In genomic region chr3:48696156-48696555, GRCh38 we compare ENCODE assay signal across 16 cellular contexts. TPM values are rescaled to one million over a fixed set of nuclear protein-coding genes. Genes with fewer than 3 reads are reported as not detected.
DNase-seq lines count a peak whose midpoint lies in the region; ATAC-seq and TF ChIP-seq lines count a peak whose summit lies in the region.
"Had no signal": no experiment of that assay in that cellular context is flagged by ENCODE, and none has a peak within 500 bp of the region (broad histone marks: within the 10 kb centered on the region; RNA-seq: fewer than 3 reads in every experiment).

No MANE protein-coding gene starts in this region.

- H3K4me1 ChIP-seq in GM23248 (ENCODE audit: insufficient read depth) (peaks cover 35% of the 10 kb centered on the region), sigmoid colon (peaks cover 0 to 42% (median 27%) of the 10 kb centered on the region in 4 donors)
- H3K4me1 ChIP-seq: HAP-1 had no signal

- peak overlapping the region; percentile 92 for H3K4me2 ChIP-seq in GM23248 (ENCODE audit: unreplicated experiment)

- no peak overlapping the region for H2AFZ ChIP-seq in GM23248

- no peaks in the 10 kb centered on the region for H3K27me3 Mint-ChIP-seq in activated naive CD8-positive, alpha-beta T cell treated with anti-CD3 and anti-CD28 coated beads, Interleukin-2, amount 50 U/mL, for 24 hours
- H3K27me3 Mint-ChIP-seq in activated CD4-positive, alpha-beta memory T cell treated with anti-CD3 and anti-CD28 coated beads for 36 hours = no peaks in the 10 kb centered on the region
- H3K27me3 Mint-ChIP-seq: stimulated activated naive B cell treated with anti-CD40 and anti-IgM and Interleukin-4, amounts not matched to agents 10 μg/mL and 1 μg/mL and 100 μg/mL, for 72 hours had no signal

- TF ChIP-seq CTCF in kidney epithelial cell (IDR thresholded peaks at IDR 0.05; ENCODE audit: insufficient read depth, low read length, poor library complexity, severe bottlenecking) (no peak), sigmoid colon (IDR thresholded peaks at IDR 0.05) (no peak)

- H3K4me3 ChIP-seq in GM23248 = no peak overlapping the region
- H3K4me3 ChIP-seq in kidney epithelial cell (ENCODE audit: low read depth, low read length) = no peak overlapping the region
- H3K4me3 ChIP-seq in sigmoid colon = no peak overlapping the region
- H3K4me3 ChIP-seq: HAP-1 had no signal

- H3K36me3 ChIP-seq in GM23248 (ENCODE audit: low read depth) (peaks cover 25% of the 10 kb centered on the region), kidney epithelial cell (ENCODE audit: control insufficient read depth, insufficient read depth, low read length) (peaks cover 13% of the 10 kb centered on the region), sigmoid colon (peaks cover 16 to 63% (median 34%) of the 10 kb centered on the region in 4 donors)

- H3K27ac Mint-ChIP-seq in activated naive CD8-positive, alpha-beta T cell treated with anti-CD3 and anti-CD28 coated beads, Interleukin-2, amount 50 U/mL, for 24 hours = peak overlapping the region; percentile 0
- no peak overlapping the region for H3K27ac Mint-ChIP-seq in activated CD4-positive, alpha-beta memory T cell treated with anti-CD3 and anti-CD28 coated beads for 36 hours
- H3K27ac Mint-ChIP-seq: stimulated activated naive B cell treated with anti-CD40 and anti-IgM and Interleukin-4, amounts not matched to agents 10 μg/mL and 1 μg/mL and 100 μg/mL, for 72 hours had no signal

- intact Hi-C loops in sigmoid colon (cut with DNase I) = no loop called here
- intact Hi-C loops in activated CD4-positive, alpha-beta memory T cell treated with anti-CD3 and anti-CD28 coated beads for 36 hours (cut with micrococcal nuclease) = no loop called here

- in situ Hi-C loops in GM23248 (cut with MboI) = no loop called here

- H4K20me1 ChIP-seq in GM23248 (ENCODE audit: insufficient read depth) = peaks cover 6% of the 10 kb centered on the region

- 88 to 91% methylated on average over 5 of the region's 5 CpGs for WGBS in GM23248 (ENCODE audit: low coverage in 1 of 2, low lambda C conversion rate in 2 of 2, missing lambda C conversion rate in 2 of 2), 2 experiments
- WGBS in sigmoid colon, 2 donors = 91 to 98% methylated on average over 5 of the region's 5 CpGs

- peaks cover 30% of the 10 kb centered on the region for H3K36me3 Mint-ChIP-seq in activated naive CD8-positive, alpha-beta T cell treated with anti-CD3 and anti-CD28 coated beads, Interleukin-2, amount 50 U/mL, for 24 hours (ENCODE audit: low read depth)
- peaks cover 35% of the 10 kb centered on the region for H3K36me3 Mint-ChIP-seq in activated CD4-positive, alpha-beta memory T cell treated with anti-CD3 and anti-CD28 coated beads for 36 hours

- H3K9ac ChIP-seq in GM23248 = 0 out of 2 replicates have a peak overlapping the region, but pooled peaks have one; percentile 89

- POLR2A ChIA-PET in activated CD4-positive, alpha-beta memory T cell treated with anti-CD3 and anti-CD28 coated beads for 36 hours (lab: Charles Lee) = interaction anchor here (0.8 kb wide), 1 partner anchor 13 kb away, joined by 3 read pairs; no protein-coding TSS in a partner anchor

- H3K9me3 ChIP-seq in GM23248 (ENCODE audit: low read depth) (no peaks in the 10 kb centered on the region), sigmoid colon (no peaks in the 10 kb centered on the region)
- H3K9me3 ChIP-seq: HAP-1 had no signal

- no peaks in the 10 kb centered on the region for H3K27me3 ChIP-seq in GM23248 (replicated peaks; ENCODE audit: insufficient read depth)
- H3K27me3 ChIP-seq in kidney epithelial cell (ENCODE audit: control insufficient read depth, insufficient read depth, low read length) = no peaks in the 10 kb centered on the region
- no peaks in the 10 kb centered on the region for H3K27me3 ChIP-seq in sigmoid colon

- H3F3A ChIP-seq in GM23248 (ENCODE audit: insufficient read depth) = peaks cover 31% of the 10 kb centered on the region

- CTCF ChIA-PET in activated CD4-positive, alpha-beta memory T cell treated with anti-CD3 and anti-CD28 coated beads for 36 hours (lab: Charles Lee) = interaction anchor here (1.0 to 1.2 kb wide), 3 partner anchors 10 to 260 kb away, joined by 3 to 10 read pairs (median 3); partner anchors contain the start of gene NCKIPSD

- H3K27ac ChIP-seq in GM23248 (peak overlapping the region; percentile 97), sigmoid colon (peak overlapping the region in 3 of 4 donors; percentile 78 to 89 (median 85))
- H3K27ac ChIP-seq: C4-2B had no signal

- peaks cover 87% of the 10 kb centered on the region for H3K79me2 ChIP-seq in GM23248 (ENCODE audit: insufficient read depth)

- peaks cover 23% of the 10 kb centered on the region for H3K4me1 Mint-ChIP-seq in activated naive CD8-positive, alpha-beta T cell treated with anti-CD3 and anti-CD28 coated beads, Interleukin-2, amount 50 U/mL, for 24 hours
- H3K4me1 Mint-ChIP-seq in activated CD4-positive, alpha-beta memory T cell treated with anti-CD3 and anti-CD28 coated beads for 36 hours (ENCODE audit: low read depth) = peaks cover 23% of the 10 kb centered on the region

- no peaks in the 10 kb centered on the region for H3K9me2 ChIP-seq in GM23248 (ENCODE audit: insufficient read depth)

- no peaks in the 10 kb centered on the region for H3K9me3 Mint-ChIP-seq in activated naive CD8-positive, alpha-beta T cell treated with anti-CD3 and anti-CD28 coated beads, Interleukin-2, amount 50 U/mL, for 24 hours
- no peaks in the 10 kb centered on the region for H3K9me3 Mint-ChIP-seq in activated CD4-positive, alpha-beta memory T cell treated with anti-CD3 and anti-CD28 coated beads for 36 hours
- H3K9me3 Mint-ChIP-seq: stimulated activated naive B cell treated with anti-CD40 and anti-IgM and Interleukin-4, amounts not matched to agents 10 μg/mL and 1 μg/mL and 100 μg/mL, for 72 hours had no signal

- TF ChIP-seq POLR2A in sigmoid colon (IDR thresholded peaks at IDR 0.05) = no peak

- no peak for DNase-seq in GM23248
- DNase-seq in activated naive CD8-positive, alpha-beta T cell treated with anti-CD3 and anti-CD28 coated beads, Interleukin-2, amount 50 U/mL, for 24 hours = no peak
- peak; percentile 28 for DNase-seq in kidney epithelial cell (ENCODE audit: low read depth)
- DNase-seq in sigmoid colon = no peak
- DNase-seq in NCI-H1436 treated with DMSO at 0.1 percent for 48 hours (lab: John Stamatoyannopoulos, UW) = no peak
- no peak for DNase-seq in activated CD4-positive, alpha-beta memory T cell treated with anti-CD3 and anti-CD28 coated beads for 36 hours
- no peak for DNase-seq in H4 (ENCODE audit: low spot score)
- DNase-seq: cerebellar nuclear complex; GF-D8; MV-4-11; NCI-H345; stimulated activated CD4-positive, alpha-beta T cell treated with anti-CD3 and anti-CD28 coated beads, Interleukin-4, amount 100 ng/mL, for 24 hours; stimulated activated naive B cell treated with anti-CD40 and anti-IgM and Interleukin-4, amounts not matched to agents 10 μg/mL and 1 μg/mL and 100 μg/mL, for 72 hours had no signal

- ATAC-seq in activated naive CD8-positive, alpha-beta T cell treated with anti-CD3 and anti-CD28 coated beads, Interleukin-2, amount 50 U/mL, for 24 hours = no peak
- ATAC-seq in HG03432 (IDR thresholded peaks at IDR 0.05; ENCODE audit: unreplicated experiment) = no peak
- ATAC-seq: stimulated activated naive B cell treated with anti-CD40 and anti-IgM and Interleukin-4, amounts not matched to agents 10 μg/mL and 1 μg/mL and 100 μg/mL, for 72 hours had no signal

- TF ChIP-seq EP300 in sigmoid colon (IDR thresholded peaks at IDR 0.05) = no peak

- no peak overlapping the region for H3K4me3 Mint-ChIP-seq in activated naive CD8-positive, alpha-beta T cell treated with anti-CD3 and anti-CD28 coated beads, Interleukin-2, amount 50 U/mL, for 24 hours
- H3K4me3 Mint-ChIP-seq in activated CD4-positive, alpha-beta memory T cell treated with anti-CD3 and anti-CD28 coated beads for 36 hours = no peak overlapping the region
- H3K4me3 Mint-ChIP-seq: stimulated activated naive B cell treated with anti-CD40 and anti-IgM and Interleukin-4, amounts not matched to agents 10 μg/mL and 1 μg/mL and 100 μg/mL, for 72 hours had no signal

RNA-seq across cellular contexts. Expression of gene NCKIPSD, which starts 10.4 kb away (rescaled TPM):
- total RNA-seq in GM23248 (2014; rRNA removed; shearing (Covaris generic)) = 32.5 and 39.3 TPM in 2 replicates
- 20.6 and 21.7 TPM in 2 replicates for polyA plus RNA-seq in GM23248 (2016; fragmentation: Nextera tagmentation; extraction: Ambion mirVana)
- 15.3 and 34.0 TPM in 2 replicates for total RNA-seq in kidney epithelial cell
- total RNA-seq in sigmoid colon = 10 to 100 TPM in 3 of 4 donors, 1 to 10 TPM in 1; 7.7 to 29.3 (median 22.8) TPM
- polyA plus RNA-seq in sigmoid colon = 10 to 100 TPM; 10.2 to 17.7 (median 14.3) TPM
- total RNA-seq in activated CD4-positive, alpha-beta memory T cell treated with anti-CD3 and anti-CD28 coated beads for 36 hours = 10 to 100 TPM; 36.5 to 38.5 TPM
- 8.8 and 21.1 TPM in 2 replicates for total RNA-seq in H4 (2014; rRNA removed; shearing (Covaris generic))

RNA-seq across cellular contexts. Expression of gene IP6K2, which starts 20.9 kb away (rescaled TPM):
- 59.1 and 59.6 TPM in 2 replicates for total RNA-seq in GM23248 (2014; rRNA removed; shearing (Covaris generic))
- polyA plus RNA-seq in GM23248 (2016; fragmentation: Nextera tagmentation; extraction: Ambion mirVana) = 56.5 and 57.4 TPM in 2 replicates
- total RNA-seq in kidney epithelial cell = 81.2 and 109 TPM in 2 replicates
- 100 to 1,000 TPM in 1 of 4 donors, 10 to 100 TPM in 3; 39.0 to 109 (median 58.7) TPM for total RNA-seq in sigmoid colon
- polyA plus RNA-seq in sigmoid colon = 100 to 1,000 TPM in 1 of 3 donors, 10 to 100 TPM in 2; 77.9 to 142 (median 97.2) TPM
- total RNA-seq in activated CD4-positive, alpha-beta memory T cell treated with anti-CD3 and anti-CD28 coated beads for 36 hours = 10 to 100 TPM; 41.6 to 43.4 TPM
- 41.4 and 53.8 TPM in 2 replicates for total RNA-seq in H4 (2014; rRNA removed; shearing (Covaris generic))

RNA-seq across cellular contexts. Expression of gene CELSR3, which starts 33.5 kb away (rescaled TPM):
- 1.4 TPM in 2 replicates for total RNA-seq in GM23248 (2014; rRNA removed; shearing (Covaris generic))
- polyA plus RNA-seq in GM23248 (2016; fragmentation: Nextera tagmentation; extraction: Ambion mirVana) (0.30 and 0.40 TPM in 2 replicates), sigmoid colon (1 to 10 TPM in 1 of 3 donors, under 1 TPM in 2; under 0.01 to 2.5 (median under 0.01) TPM)
- total RNA-seq in kidney epithelial cell (5.2 and 5.6 TPM in 2 replicates), sigmoid colon (1 to 10 TPM in 2 of 4 donors, under 1 TPM in 2; 0.33 to 1.4 (median 0.72) TPM)
- 1 to 10 TPM; 6.9 to 7.5 TPM for total RNA-seq in activated CD4-positive, alpha-beta memory T cell treated with anti-CD3 and anti-CD28 coated beads for 36 hours
- total RNA-seq in H4 (2014; rRNA removed; shearing (Covaris generic)) = 3.0 and 3.1 TPM in 2 replicates
